Comparison of ENCODE assay signal across 8 cellular contexts in genomic region chr9:99820330-99821186, GRCh38. TPM values are rescaled to one million over a fixed set of nuclear protein-coding genes. Genes with fewer than 3 reads are reported as not detected.
DNase-seq lines count a peak whose midpoint lies in the region; ATAC-seq and TF ChIP-seq lines count a peak whose summit lies in the region.

No MANE protein-coding gene starts in this region.

- ATAC-seq in right lobe of liver (peak; percentile 31 to 44 (median 34)), HG03521 (IDR thresholded peaks at IDR 0.05; ENCODE audit: unreplicated experiment) (no peak)

- intact Hi-C loops in right lobe of liver (cut with DNase I), result no loop called here

- WGBS in right lobe of liver (ENCODE audit: insufficient coverage, low coverage, low lambda C conversion rate, missing lambda C conversion rate), result under 1% methylated on average over 34 of the region's 34 CpGs

- TF ChIP-seq CTCF in GM12875 (IDR thresholded peaks at IDR 0.05; ENCODE audit: borderline replicate concordance, insufficient read depth, low read depth, low read length) (no peak), right lobe of liver (IDR thresholded peaks at IDR 0.05) (peak in 1 of 4 donors; percentile 3)

- H3K36me3 ChIP-seq in duodenal mucosa (ENCODE audit: control insufficient read depth in 1 of 2, insufficient read depth in 2 of 2, low read length in 2 of 2), result no peaks in the 10 kb centered on the region
- H3K36me3 ChIP-seq in right lobe of liver, result no peaks in the 10 kb centered on the region

- H3K27ac ChIP-seq in duodenal mucosa (ENCODE audit: low read depth, low read length), result peak overlapping the region; percentile 76
- peak overlapping the region; percentile 98 to 99 (median 98) for H3K27ac ChIP-seq in right lobe of liver

- peak overlapping the region; percentile 73 to 99 for H3K9ac ChIP-seq in duodenal mucosa (ENCODE audit: low read depth in 1 of 2, low read length in 2 of 2)

- peak; percentile 52 for DNase-seq in NCI-H146 (lab: John Stamatoyannopoulos, UW)
- DNase-seq in activated CD4-positive, alpha-beta T cell treated with anti-CD3 and anti-CD28 coated beads, Interleukin-2, amount 50 U/mL, for 1 hour, result peak; percentile 57
- peak; percentile 77 to 87 (median 79) for DNase-seq in right lobe of liver
- DNase-seq in stimulated activated CD4-positive, alpha-beta T cell treated with anti-CD3 and anti-CD28 coated beads, TNF-alpha, amount 100 ng/mL, for 48 hours (ENCODE audit: low read depth in 3 of 3), result peak in 2 of 3 donors; percentile 46 to 52
- no peak for DNase-seq in HuH-7 (ENCODE audit: low spot score)

- peak; percentile 9 for TF ChIP-seq POLR2A in right lobe of liver (IDR thresholded peaks at IDR 0.05)

- H3K9me3 ChIP-seq in duodenal mucosa (ENCODE audit: control insufficient read depth in 1 of 2, low read length in 2 of 2) (no peaks in the 10 kb centered on the region), right lobe of liver (no peaks in the 10 kb centered on the region)

- H3K4me3 ChIP-seq in GM12875 (ENCODE audit: low read depth, low read length) (peak overlapping the region; percentile 76), duodenal mucosa (ENCODE audit: low read depth in 1 of 2, low read length in 2 of 2) (peak overlapping the region; percentile 80 to 89), right lobe of liver (peak overlapping the region; percentile 67 to 82 (median 77))

- H3K27me3 ChIP-seq in duodenal mucosa (ENCODE audit: control insufficient read depth in 1 of 2, insufficient read depth in 2 of 2, low read length in 2 of 2) (peaks cover 27 to 38% of the 10 kb centered on the region in 2 donors), right lobe of liver (peaks cover 0 to 16% of the 10 kb centered on the region in 2 donors)

- H3K4me1 ChIP-seq in duodenal mucosa (ENCODE audit: control insufficient read depth in 1 of 2, insufficient read depth in 2 of 2, low read length in 2 of 2) (peaks cover 33 to 47% of the 10 kb centered on the region in 2 donors), right lobe of liver (peaks cover 0 to 42% (median 10%) of the 10 kb centered on the region in 4 donors)

RNA-seq across cellular contexts. Expression of gene NR4A3, which starts 1.1 kb away (rescaled TPM):
- total RNA-seq in right lobe of liver, result 1 to 10 TPM in 1 of 6 experiments, under 1 TPM in 5; 0.13 to 1.2 (median 0.30) TPM
